ENCODE assay signal across 23 cellular contexts in genomic region chr2:206045251-206045650, GRCh38. TPM values are rescaled to one million over a fixed set of nuclear protein-coding genes. Genes with fewer than 3 reads are reported as not detected.
DNase-seq lines count a peak whose midpoint lies in the region; TF ChIP-seq lines count a peak whose summit lies in the region.
"Had no signal": no experiment of that assay in that cellular context is flagged by ENCODE, and none has a peak within 500 bp of the region (broad histone marks: within the 10 kb centered on the region; RNA-seq: fewer than 3 reads in every experiment).

No MANE protein-coding gene starts in this region.

- DNase-seq in EH (ENCODE audit: low read depth) (peak; percentile 69), HFFc6 (peak; percentile 62), adipocyte (ENCODE audit: low read depth) (peak; percentile 12), mesenchymal stem cell (peak; percentile 57), MG63 (no peak), C1 segment of cervical spinal cord (lab: John Stamatoyannopoulos, UW) (no peak), SKM-1 treated with dmso at 0.1 percent for 144 hours (lab: John Stamatoyannopoulos, UW; ENCODE audit: unreplicated experiment) (no peak)
- DNase-seq: activated CD4-positive, alpha-beta T cell treated with anti-CD3 and anti-CD28 coated beads, Interleukin-2, amount 50 U/mL, for 4 hours; activated CD8-positive, alpha-beta memory T cell treated with anti-CD3 and anti-CD28 coated beads, Interleukin-2, amount 50 U/mL, for 4 hours; activated effector memory CD4-positive, alpha-beta T cell treated with anti-CD3 and anti-CD28 coated beads, Interleukin-2, amount 50 U/mL, for 16 hours; amniotic stem cell; CD8-positive, alpha-beta memory T cell; dorsolateral prefrontal cortex; foreskin keratinocyte; hippocampal formation; islet precursor cell; NCI-H1417; NCI-H510A; RPMI8226; substantia nigra had no signal

- no peak overlapping the region for H3K14ac ChIP-seq in mesenchymal stem cell (ENCODE audit: low read length in 2 of 2)

- H2AK5ac ChIP-seq in mesenchymal stem cell (ENCODE audit: low read length, severe bottlenecking), result no peak overlapping the region

- H3K27me3 Mint-ChIP-seq in HFFc6 (ENCODE audit: insufficient read depth), result no peaks in the 10 kb centered on the region
- H3K27me3 Mint-ChIP-seq: CD8-positive, alpha-beta memory T cell; progenitor cell of endocrine pancreas had no signal

- no peak overlapping the region for H3K4ac ChIP-seq in mesenchymal stem cell (ENCODE audit: low read depth in 1 of 2, low read length in 2 of 2)

- no peaks in the 10 kb centered on the region for H3K9me3 Mint-ChIP-seq in HFFc6
- H3K9me3 Mint-ChIP-seq: CD8-positive, alpha-beta memory T cell; neural progenitor cell; WTC11 had no signal

- H3K36me3 Mint-ChIP-seq in HFFc6 (ENCODE audit: low read depth), result peaks cover 7% of the 10 kb centered on the region

- peaks cover 18% of the 10 kb centered on the region for H3K79me1 ChIP-seq in mesenchymal stem cell (replicated peaks; ENCODE audit: low read length, poor library complexity, severe bottlenecking)

- no peak overlapping the region for H2BK12ac ChIP-seq in mesenchymal stem cell (ENCODE audit: low read length in 2 of 2)

- no peak overlapping the region for H3K27ac ChIP-seq in mesenchymal stem cell (ENCODE audit: low read length, poor library complexity, severe bottlenecking)
- H3K27ac ChIP-seq: dorsolateral prefrontal cortex, foreskin keratinocyte, neural progenitor cell had no signal

- H3K36me3 ChIP-seq in adipocyte (ENCODE audit: control insufficient read depth, insufficient read depth, low read length, severe bottlenecking) (peaks cover 32% of the 10 kb centered on the region), mesenchymal stem cell (ENCODE audit: control insufficient read depth in 1 of 2, insufficient read depth in 2 of 2, low read depth in 1 of 2, low read length in 2 of 2) (peaks cover 18 to 37% of the 10 kb centered on the region in 2 experiments), MG63 (peaks cover 12% of the 10 kb centered on the region)
- H3K36me3 ChIP-seq: neural progenitor cell had no signal

- H2BK120ac ChIP-seq in mesenchymal stem cell (ENCODE audit: low read depth, low read length), result no peak overlapping the region

- H3K23ac ChIP-seq in mesenchymal stem cell (ENCODE audit: low read length in 2 of 2), result no peak overlapping the region

- H3K9ac ChIP-seq in adipocyte (ENCODE audit: low read length) (no peak overlapping the region), mesenchymal stem cell (ENCODE audit: low read length) (no peak overlapping the region)
- H3K9ac ChIP-seq: neural progenitor cell had no signal

- no peak overlapping the region for H3K18ac ChIP-seq in mesenchymal stem cell (ENCODE audit: low read depth in 1 of 2, low read length in 2 of 2)

- H4K91ac ChIP-seq in mesenchymal stem cell (ENCODE audit: low read length), result no peak overlapping the region

- H3K4me1 Mint-ChIP-seq in HFFc6 (ENCODE audit: low read depth), result peaks cover 20% of the 10 kb centered on the region
- H3K4me1 Mint-ChIP-seq: neural progenitor cell, WTC11 had no signal

- H3K4me3 ChIP-seq in adipocyte (ENCODE audit: low read length) (no peak overlapping the region), mesenchymal stem cell (ENCODE audit: insufficient read depth in 1 of 2, low read depth in 1 of 2, low read length in 2 of 2) (no peak overlapping the region), MG63 (no peak overlapping the region)
- H3K4me3 ChIP-seq: dorsolateral prefrontal cortex, neural progenitor cell had no signal

- H3K27ac Mint-ChIP-seq in HFFc6, result peak overlapping the region; percentile 30
- H3K27ac Mint-ChIP-seq: neural progenitor cell, progenitor cell of endocrine pancreas, WTC11 had no signal

- H2BK5ac ChIP-seq in mesenchymal stem cell (ENCODE audit: low read depth, low read length, poor library complexity, severe bottlenecking), result no peak overlapping the region

- WGBS in mesenchymal stem cell, result no CpG with 5 or more reads among the region's 1 CpG

- no peak for TF ChIP-seq CTCF in HFFc6 (IDR thresholded peaks at IDR 0.05)

- H2AFZ ChIP-seq in mesenchymal stem cell (ENCODE audit: low read depth, low read length), result no peak overlapping the region
- H2AFZ ChIP-seq: neural progenitor cell had no signal

- no peak overlapping the region for H2BK15ac ChIP-seq in mesenchymal stem cell (ENCODE audit: low read depth, poor library complexity, severe bottlenecking)

- no peak overlapping the region for H4K8ac ChIP-seq in mesenchymal stem cell (ENCODE audit: low read length)

- no peak overlapping the region for H3K4me2 ChIP-seq in mesenchymal stem cell (ENCODE audit: low read length, poor library complexity, severe bottlenecking)
- H3K4me2 ChIP-seq: neural progenitor cell had no signal

- H3K4me3 Mint-ChIP-seq in HFFc6, result no peak overlapping the region
- H3K4me3 Mint-ChIP-seq: CD8-positive, alpha-beta memory T cell; neural progenitor cell; WTC11 had no signal

- H3K27me3 ChIP-seq in adipocyte (replicated peaks; ENCODE audit: control insufficient read depth, insufficient read depth, low read length), result no peaks in the 10 kb centered on the region
- no peaks in the 10 kb centered on the region for H3K27me3 ChIP-seq in mesenchymal stem cell (ENCODE audit: control insufficient read depth in 1 of 2, insufficient read depth in 1 of 2, low read length in 2 of 2)
- H3K27me3 ChIP-seq in MG63, result no peaks in the 10 kb centered on the region
- H3K27me3 ChIP-seq: dorsolateral prefrontal cortex, foreskin keratinocyte, neural progenitor cell had no signal

- no peaks in the 10 kb centered on the region for H3K9me3 ChIP-seq in adipocyte (ENCODE audit: control insufficient read depth, low read length)
- H3K9me3 ChIP-seq in mesenchymal stem cell (ENCODE audit: control insufficient read depth, low read length), result no peaks in the 10 kb centered on the region
- H3K9me3 ChIP-seq in MG63, result no peaks in the 10 kb centered on the region

- H3K4me1 ChIP-seq in adipocyte (ENCODE audit: control insufficient read depth, insufficient read depth, low read length) (no peaks in the 10 kb centered on the region), mesenchymal stem cell (ENCODE audit: control insufficient read depth, insufficient read depth, low read depth, low read length) (no peaks in the 10 kb centered on the region)
- H3K4me1 ChIP-seq: foreskin keratinocyte, neural progenitor cell had no signal

RNA-seq across cellular contexts. Expression of gene INO80D, which starts 40.7 kb away (rescaled TPM):
- 10 to 100 TPM; 11.3 to 13.1 (median 12.0) TPM for total RNA-seq in HFFc6 (2021; fragmentation: NEBNext Ultra II Directional; extraction: Animal tissue kit (Norgen Biotek cat#: 25700))
- 2.8 TPM for polyA plus RNA-seq in mesenchymal stem cell (2013, experiment 1 of 2)
- polyA plus RNA-seq in mesenchymal stem cell (2013, experiment 2 of 2), result 2.7 TPM
- total RNA-seq in MG63 (2014; rRNA removed; shearing (Covaris generic); ENCODE audit: low replicate concordance), result 1.1 and 3.5 TPM in 2 replicates

Comparison
In these comparisons a context has a peak if more than half of its experiments do, and no peak if none do; other contexts are left out.
1. DNase-seq: peak in EH (single experiment), HFFc6 (single experiment), adipocyte (single experiment) and mesenchymal stem cell (single experiment); none in MG63 (single experiment), C1 segment of cervical spinal cord (0 of 14) and SKM-1 treated with dmso at 0.1 percent for 144 hours (single experiment).